In genomic region chr3:41118461-41119385, GRCh38 we compare ENCODE assay signal across 19 cellular contexts.
A peak's percentile ranks its signal among the peaks of the same experiment; 100 is the strongest.
DNase-seq lines count a peak whose midpoint lies in the region; ATAC-seq and TF ChIP-seq lines count a peak whose summit lies in the region.
"Had no signal": no experiment of that assay in that cellular context is flagged by ENCODE, and none has a peak within 500 bp of the region (broad histone marks: within the 10 kb centered on the region; RNA-seq: fewer than 3 reads in every experiment).

No MANE protein-coding gene starts in this region.

- DNase-seq in activated naive CD4-positive, alpha-beta T cell treated with anti-CD3 and anti-CD28 coated beads for 36 hours: peak; percentile 18
- DNase-seq in activated naive CD4-positive, alpha-beta T cell treated with anti-CD3 and anti-CD28 coated beads, Interleukin-2, amount 50 U/mL, for 16 hours: no peak
- DNase-seq in activated CD4-positive, alpha-beta T cell treated with anti-CD3 and anti-CD28 coated beads, Interleukin-2, amount 50 U/mL, for 48 hours: peak; percentile 3 to 9
- DNase-seq in left colon (peak; percentile 48 to 74), testis (no peak), NAMALWA (ENCODE audit: low spot score) (no peak)
- DNase-seq: DMS79, foreskin fibroblast, GOT3, NCI-H1436, NCI-H446 had no signal

- ATAC-seq in left colon: peak; percentile 85
- no peak for ATAC-seq in GM21381 (IDR thresholded peaks at IDR 0.05; ENCODE audit: unreplicated experiment)

- H3K27me3 Mint-ChIP-seq in activated naive CD4-positive, alpha-beta T cell treated with anti-CD3 and anti-CD28 coated beads for 36 hours (ENCODE audit: low read depth): no peaks in the 10 kb centered on the region
- no peaks in the 10 kb centered on the region for H3K27me3 Mint-ChIP-seq in stimulated activated naive CD8-positive, alpha-beta T cell treated with anti-CD3 and anti-CD28 coated beads, Interleukin-15, Interleukin-2, amounts not matched to agents 100 ng/mL and 50 ng/mL, for 24 hours

- no peak for TF ChIP-seq CTCF in testis (IDR thresholded peaks at IDR 0.05)

- H3K4me1 Mint-ChIP-seq in activated naive CD4-positive, alpha-beta T cell treated with anti-CD3 and anti-CD28 coated beads for 36 hours (ENCODE audit: low read depth): peaks cover 26% of the 10 kb centered on the region
- H3K4me1 Mint-ChIP-seq in stimulated activated naive CD8-positive, alpha-beta T cell treated with anti-CD3 and anti-CD28 coated beads, Interleukin-15, Interleukin-2, amounts not matched to agents 100 ng/mL and 50 ng/mL, for 24 hours (ENCODE audit: low read depth): peaks cover 26% of the 10 kb centered on the region

- TF ChIP-seq POLR2A in testis (IDR thresholded peaks at IDR 0.05): no peak

- no peaks in the 10 kb centered on the region for H3K36me3 Mint-ChIP-seq in activated naive CD4-positive, alpha-beta T cell treated with anti-CD3 and anti-CD28 coated beads for 36 hours (ENCODE audit: low read depth)
- no peaks in the 10 kb centered on the region for H3K36me3 Mint-ChIP-seq in stimulated activated naive CD8-positive, alpha-beta T cell treated with anti-CD3 and anti-CD28 coated beads, Interleukin-15, Interleukin-2, amounts not matched to agents 100 ng/mL and 50 ng/mL, for 24 hours (ENCODE audit: low read depth)
- H3K36me3 Mint-ChIP-seq: memory B cell had no signal

- H3K27ac ChIP-seq in testis: no peak overlapping the region
- H3K27ac ChIP-seq: ascending aorta, SK-N-MC had no signal

- 76 to 85% methylated on average over 10 of the region's 10 CpGs for WGBS in testis, 2 donors

- H3K4me3 Mint-ChIP-seq in activated naive CD4-positive, alpha-beta T cell treated with anti-CD3 and anti-CD28 coated beads for 36 hours: no peak overlapping the region
- H3K4me3 Mint-ChIP-seq in stimulated activated naive CD8-positive, alpha-beta T cell treated with anti-CD3 and anti-CD28 coated beads, Interleukin-15, Interleukin-2, amounts not matched to agents 100 ng/mL and 50 ng/mL, for 24 hours: no peak overlapping the region
- H3K4me3 Mint-ChIP-seq: activated T-helper 1 cell treated with anti-CD3 and anti-CD28 coated beads, Interleukin-12 subunit alpha, Interleukin-12 subunit beta, Interleukin-2, Interleukin-4 antibody, amounts not matched to agents 30 ng/mL and 10 ng/mL and 1 ng/mL, durations not matched to agents 14 hours and 24 hours and 36 hours had no signal

- no peaks in the 10 kb centered on the region for H3K9me3 ChIP-seq in testis
- H3K9me3 ChIP-seq: ascending aorta had no signal

- no peaks in the 10 kb centered on the region for H3K4me1 ChIP-seq in testis
- H3K4me1 ChIP-seq: ascending aorta had no signal

- H3K9me3 Mint-ChIP-seq in activated naive CD4-positive, alpha-beta T cell treated with anti-CD3 and anti-CD28 coated beads for 36 hours: no peaks in the 10 kb centered on the region
- H3K9me3 Mint-ChIP-seq in stimulated activated naive CD8-positive, alpha-beta T cell treated with anti-CD3 and anti-CD28 coated beads, Interleukin-15, Interleukin-2, amounts not matched to agents 100 ng/mL and 50 ng/mL, for 24 hours: no peaks in the 10 kb centered on the region
- H3K9me3 Mint-ChIP-seq: activated T-helper 1 cell treated with anti-CD3 and anti-CD28 coated beads, Interleukin-12 subunit alpha, Interleukin-12 subunit beta, Interleukin-2, Interleukin-4 antibody, amounts not matched to agents 30 ng/mL and 10 ng/mL and 1 ng/mL, durations not matched to agents 14 hours and 24 hours and 36 hours; IgD-negative memory B cell; memory B cell had no signal

- CTCF ChIA-PET in activated naive CD4-positive, alpha-beta T cell treated with anti-CD3 and anti-CD28 coated beads for 36 hours (lab: Charles Lee): no interaction called here

- H3K27ac Mint-ChIP-seq in activated naive CD4-positive, alpha-beta T cell treated with anti-CD3 and anti-CD28 coated beads for 36 hours: peak overlapping the region; percentile 3
- peak overlapping the region; percentile 88 for H3K27ac Mint-ChIP-seq in stimulated activated naive CD8-positive, alpha-beta T cell treated with anti-CD3 and anti-CD28 coated beads, Interleukin-15, Interleukin-2, amounts not matched to agents 100 ng/mL and 50 ng/mL, for 24 hours
- H3K27ac Mint-ChIP-seq: activated T-helper 1 cell treated with anti-CD3 and anti-CD28 coated beads, Interleukin-12 subunit alpha, Interleukin-12 subunit beta, Interleukin-2, Interleukin-4 antibody, amounts not matched to agents 30 ng/mL and 10 ng/mL and 1 ng/mL, durations not matched to agents 14 hours and 24 hours and 36 hours; memory B cell had no signal

- H3K4me3 ChIP-seq in testis: no peak overlapping the region
- H3K4me3 ChIP-seq: ascending aorta, SK-N-MC, skin epidermis had no signal

- H3K27me3 ChIP-seq in testis: no peaks in the 10 kb centered on the region
- H3K27me3 ChIP-seq: ascending aorta had no signal

- H3K36me3 ChIP-seq in testis (ENCODE audit: low read depth, missing control alignments): no peaks in the 10 kb centered on the region
- H3K36me3 ChIP-seq: ascending aorta had no signal

- intact Hi-C loops in activated naive CD4-positive, alpha-beta T cell treated with anti-CD3 and anti-CD28 coated beads for 36 hours (cut with micrococcal nuclease): loop anchor here (5.0 kb wide), 1 partner anchor 489 kb away; no protein-coding TSS in a partner anchor
- intact Hi-C loops in left colon (cut with DNase I, micrococcal nuclease): no loop called here
- intact Hi-C loops in testis (cut with DNase I; ENCODE audit: low total_unique reads): no loop called here

Comparison
In these comparisons a context has a peak if more than half of its experiments do, and no peak if none do; other contexts are left out.
1. DNase-seq: peak in activated naive CD4-positive, alpha-beta T cell treated with anti-CD3 and anti-CD28 coated beads for 36 hours (single experiment), activated CD4-positive, alpha-beta T cell treated with anti-CD3 and anti-CD28 coated beads, Interleukin-2, amount 50 U/mL, for 48 hours (2 of 2) and left colon (2 of 2); none in activated naive CD4-positive, alpha-beta T cell treated with anti-CD3 and anti-CD28 coated beads, Interleukin-2, amount 50 U/mL, for 16 hours (single experiment), testis (single experiment) and NAMALWA (single experiment).